In the genomic region with DNA sequence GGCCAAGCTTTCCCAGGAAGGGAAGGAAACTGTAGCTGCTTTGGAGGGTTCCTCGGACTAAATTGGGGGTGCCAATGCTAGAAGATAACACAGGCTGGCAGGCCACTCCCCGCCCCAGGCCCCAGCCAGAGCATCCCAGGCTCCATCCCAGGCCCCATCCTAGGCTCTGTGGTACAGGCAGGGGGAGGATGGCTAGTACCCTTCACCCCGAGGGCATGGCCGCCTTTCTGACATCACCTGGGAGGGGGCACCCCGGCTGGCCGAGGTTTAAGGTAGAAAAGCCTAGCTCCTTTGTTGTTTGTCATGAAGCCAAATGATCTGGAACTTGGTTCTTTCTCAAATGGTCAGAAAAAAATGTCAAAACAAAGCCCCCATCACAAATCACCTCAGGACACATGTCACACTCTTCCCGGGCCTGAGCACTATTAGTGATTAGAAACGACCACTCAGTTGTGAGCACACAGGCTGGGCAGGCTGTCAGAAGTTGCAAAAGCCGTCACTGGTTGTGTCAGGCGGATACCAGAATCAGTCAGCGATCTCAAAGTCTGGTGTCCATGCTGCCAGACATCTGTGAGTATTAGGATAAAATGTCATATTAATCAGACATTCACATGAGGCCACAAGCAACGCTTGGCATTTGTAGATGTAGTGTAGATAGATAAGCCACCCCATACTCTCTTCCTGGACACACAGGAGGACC, we compare ENCODE assay signal across 1 cellular context.
TF ChIP-seq lines count a peak whose summit lies in the region.

No MANE protein-coding gene starts in this region.

TF ChIP-seq in IMR-90, 13 proteins besides CTCF, POLR2A, EP300 and RAD21:
- TF ChIP-seq MAZ (IDR thresholded peaks at IDR 0.05; ENCODE audit: borderline replicate concordance, low read depth, low read length) (no peak), CHD1 (IDR thresholded peaks at IDR 0.05; ENCODE audit: low read depth, low read length) (no peak), RFX5 (IDR thresholded peaks at IDR 0.05; ENCODE audit: low read depth, low read length) (no peak), BHLHE40 (IDR thresholded peaks at IDR 0.05; ENCODE audit: low read depth, low read length) (no peak), CEBPB (IDR thresholded peaks at IDR 0.05; ENCODE audit: low read depth, low read length) (no peak), FOS (IDR thresholded peaks at IDR 0.05; ENCODE audit: low read depth, low read length) (no peak), RCOR1 (IDR thresholded peaks at IDR 0.05; ENCODE audit: insufficient replicate concordance, low read length) (no peak), MXI1 (IDR thresholded peaks at IDR 0.05; ENCODE audit: borderline replicate concordance, low read depth, low read length) (no peak), NFE2L2 (IDR thresholded peaks at IDR 0.05; ENCODE audit: low read depth, low read length) (no peak), MAFK (IDR thresholded peaks at IDR 0.05; ENCODE audit: low read depth, low read length) (no peak), SMC3 (IDR thresholded peaks at IDR 0.05; ENCODE audit: low read depth, low read length) (no peak)
- TF ChIP-seq, protein P1, sequence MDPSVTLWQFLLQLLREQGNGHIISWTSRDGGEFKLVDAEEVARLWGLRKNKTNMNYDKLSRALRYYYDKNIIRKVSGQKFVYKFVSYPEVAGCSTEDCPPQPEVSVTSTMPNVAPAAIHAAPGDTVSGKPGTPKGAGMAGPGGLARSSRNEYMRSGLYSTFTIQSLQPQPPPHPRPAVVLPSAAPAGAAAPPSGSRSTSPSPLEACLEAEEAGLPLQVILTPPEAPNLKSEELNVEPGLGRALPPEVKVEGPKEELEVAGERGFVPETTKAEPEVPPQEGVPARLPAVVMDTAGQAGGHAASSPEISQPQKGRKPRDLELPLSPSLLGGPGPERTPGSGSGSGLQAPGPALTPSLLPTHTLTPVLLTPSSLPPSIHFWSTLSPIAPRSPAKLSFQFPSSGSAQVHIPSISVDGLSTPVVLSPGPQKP (IDR thresholded peaks at IDR 0.05; ENCODE audit: borderline replicate concordance, low read depth, low read length), result no peak
- TF ChIP-seq, protein P2, sequence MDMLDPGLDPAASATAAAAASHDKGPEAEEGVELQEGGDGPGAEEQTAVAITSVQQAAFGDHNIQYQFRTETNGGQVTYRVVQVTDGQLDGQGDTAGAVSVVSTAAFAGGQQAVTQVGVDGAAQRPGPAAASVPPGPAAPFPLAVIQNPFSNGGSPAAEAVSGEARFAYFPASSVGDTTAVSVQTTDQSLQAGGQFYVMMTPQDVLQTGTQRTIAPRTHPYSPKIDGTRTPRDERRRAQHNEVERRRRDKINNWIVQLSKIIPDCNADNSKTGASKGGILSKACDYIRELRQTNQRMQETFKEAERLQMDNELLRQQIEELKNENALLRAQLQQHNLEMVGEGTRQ (IDR thresholded peaks at IDR 0.05; ENCODE audit: low read depth, low read length), result no peak
